Comparison of ENCODE assay signal across 12 cellular contexts in genomic region chr5:10467281-10468198, GRCh38. TPM values are rescaled to one million over a fixed set of nuclear protein-coding genes. Genes with fewer than 3 reads are reported as not detected.
A peak's percentile ranks its signal among the peaks of the same experiment; 100 is the strongest.
DNase-seq lines count a peak whose midpoint lies in the region; ATAC-seq and TF ChIP-seq lines count a peak whose summit lies in the region.
"Had no signal": no experiment of that assay in that cellular context is flagged by ENCODE, and none has a peak within 500 bp of the region (broad histone marks: within the 10 kb centered on the region; RNA-seq: fewer than 3 reads in every experiment).

No MANE protein-coding gene starts in this region.

- H3K79me2 ChIP-seq in PC-9 (ENCODE audit: low read depth): no peaks in the 10 kb centered on the region

- BruUV-seq in PC-9 (replicated peaks; lab: Mats Ljungman, UMichigan): TSS peak; percentile 66

- no peak overlapping the region for H3K27ac Mint-ChIP-seq in activated CD4-positive, alpha-beta T cell treated with anti-CD3 and anti-CD28 coated beads for 36 hours

- H3F3A ChIP-seq in PC-9 (ENCODE audit: insufficient read depth, low read depth): peaks cover 26% of the 10 kb centered on the region; the same call in 1 of the 2 replicates

- no peak overlapping the region for H3K4me3 Mint-ChIP-seq in activated CD4-positive, alpha-beta T cell treated with anti-CD3 and anti-CD28 coated beads for 36 hours

- no peak overlapping the region; the same call in 1 of the 2 replicates for H3K4me3 ChIP-seq in PC-9
- H3K4me3 ChIP-seq in epithelial cell of esophagus (ENCODE audit: low read length): no peak overlapping the region
- H3K4me3 ChIP-seq in neutrophil (ENCODE audit: low read depth in 1 of 2, low read length in 1 of 2): peak overlapping the region in 1 of 2 experiments; percentile 19

- H3K36me3 ChIP-seq in PC-9 (ENCODE audit: low read depth) (no peaks in the 10 kb centered on the region), neutrophil (peaks cover 47% of the 10 kb centered on the region)

- H3K27me3 ChIP-seq in PC-9 (ENCODE audit: insufficient read depth, low read depth): no peaks in the 10 kb centered on the region
- no peaks in the 10 kb centered on the region for H3K27me3 ChIP-seq in neutrophil

- H3K4me1 ChIP-seq in PC-9 (replicated peaks; ENCODE audit: insufficient read depth) (peaks cover 22% of the 10 kb centered on the region), neutrophil (ENCODE audit: control insufficient read depth in 1 of 2, insufficient read depth in 1 of 2, low read depth in 1 of 2, low read length in 1 of 2) (peaks cover 21 to 25% of the 10 kb centered on the region in 2 experiments)

- H3K27ac ChIP-seq in PC-9 (peak overlapping the region; percentile 80), neutrophil (peak overlapping the region; percentile 78)

- H3K27me3 Mint-ChIP-seq in activated CD4-positive, alpha-beta T cell treated with anti-CD3 and anti-CD28 coated beads for 36 hours: no peaks in the 10 kb centered on the region

- no peaks in the 10 kb centered on the region for H3K36me3 Mint-ChIP-seq in activated CD4-positive, alpha-beta T cell treated with anti-CD3 and anti-CD28 coated beads for 36 hours (ENCODE audit: low read depth)

- H2AFZ ChIP-seq in PC-9: peak overlapping the region; percentile 66

- no peaks in the 10 kb centered on the region for H3K9me3 Mint-ChIP-seq in activated CD4-positive, alpha-beta T cell treated with anti-CD3 and anti-CD28 coated beads for 36 hours (ENCODE audit: low read depth)

- H3K4me2 ChIP-seq in PC-9: peak overlapping the region; percentile 65

- DNase-seq in ELF-1 (ENCODE audit: low read depth, low spot score) (peak; percentile 48), PC-9 (peak; percentile 73), epithelial cell of esophagus (ENCODE audit: low read depth) (peak; percentile 45), DMS79 treated with DMSO at 0.1 percent for 48 hours (lab: John Stamatoyannopoulos, UW) (no peak), occipital lobe (lab: John Stamatoyannopoulos, UW) (no peak)
- DNase-seq in activated CD4-positive, alpha-beta T cell treated with anti-CD3 and anti-CD28 coated beads for 36 hours: no peak
- DNase-seq: DMS79, NCI-H2029 treated with DMSO at 0.1 percent for 48 hours, retina, SHP77 had no signal

- CTCF ChIA-PET in PC-9 (lab: Charles Lee): interaction anchor here (0.8 kb wide), 1 partner anchor 160 kb away, joined by 4 read pairs; no protein-coding TSS in a partner anchor
- CTCF ChIA-PET in activated CD4-positive, alpha-beta T cell treated with anti-CD3 and anti-CD28 coated beads for 36 hours (lab: Charles Lee): interaction anchor here (2.1 kb wide), 1 partner anchor 15 kb away, joined by 8 read pairs; no protein-coding TSS in a partner anchor

- H4K20me1 ChIP-seq in PC-9 (ENCODE audit: insufficient read depth): no peaks in the 10 kb centered on the region

- ATAC-seq in activated CD4-positive, alpha-beta T cell treated with anti-CD3 and anti-CD28 coated beads for 36 hours: no peak
- ATAC-seq in HG03097 (IDR thresholded peaks at IDR 0.05; ENCODE audit: low FRiP score, unreplicated experiment): no peak

- intact Hi-C loops in PC-9 (cut with micrococcal nuclease; ENCODE audit: unreplicated experiment): loop anchor here (1.0 to 2.0 kb wide), 4 partner anchors 14 to 88 kb away; no protein-coding TSS in a partner anchor
- intact Hi-C loops in activated CD4-positive, alpha-beta T cell treated with anti-CD3 and anti-CD28 coated beads for 36 hours (cut with DNase I, micrococcal nuclease): no loop called here

- TF ChIP-seq CTCF in PC-9 (conservative IDR thresholded peaks at IDR 0.05): no peak
- TF ChIP-seq CTCF in epithelial cell of esophagus (IDR thresholded peaks at IDR 0.05; ENCODE audit: insufficient read depth, low read depth, low read length, missing control alignments): no peak
- no peak for TF ChIP-seq CTCF in neutrophil (IDR thresholded peaks at IDR 0.05)

- H3K9me3 ChIP-seq in PC-9 (ENCODE audit: insufficient read depth, low read depth): no peaks in the 10 kb centered on the region
- H3K9me3 ChIP-seq in neutrophil: no peaks in the 10 kb centered on the region

- H3K9me2 ChIP-seq in PC-9 (ENCODE audit: insufficient read depth): no peaks in the 10 kb centered on the region

- POLR2A ChIA-PET in PC-9 (lab: Charles Lee; ENCODE audit: unreplicated experiment): interaction anchor here (0.6 to 1.0 kb wide), 5 partner anchors 46 to 178 kb away, joined by 3 to 8 read pairs (median 5); partner anchors contain the start of gene ANKRD33B
- POLR2A ChIA-PET in activated CD4-positive, alpha-beta T cell treated with anti-CD3 and anti-CD28 coated beads for 36 hours (lab: Charles Lee): no interaction called here

- H3K4me1 Mint-ChIP-seq in activated CD4-positive, alpha-beta T cell treated with anti-CD3 and anti-CD28 coated beads for 36 hours: peaks cover 8% of the 10 kb centered on the region

RNA-seq across cellular contexts. Expression of gene ROPN1L, which starts 25.9 kb away (rescaled TPM):
- total RNA-seq in PC-9 (2021) (7.1 and 10.3 TPM in 2 replicates), occipital lobe (1.9 TPM)
- under 1 TPM in 1 of 2 experiments, not detected in 1; 0.28 TPM for total RNA-seq in activated CD4-positive, alpha-beta T cell treated with anti-CD3 and anti-CD28 coated beads for 36 hours

Comparison
In these comparisons a context has a peak if more than half of its experiments do, and no peak if none do; other contexts are left out.
1. DNase-seq: peak in ELF-1 (single experiment), PC-9 (2 of 2) and epithelial cell of esophagus (single experiment); none in DMS79 treated with DMSO at 0.1 percent for 48 hours (single experiment), occipital lobe (single experiment) and activated CD4-positive, alpha-beta T cell treated with anti-CD3 and anti-CD28 coated beads for 36 hours (single experiment).